ENCODE assay signal across 23 cellular contexts in the genomic region with DNA sequence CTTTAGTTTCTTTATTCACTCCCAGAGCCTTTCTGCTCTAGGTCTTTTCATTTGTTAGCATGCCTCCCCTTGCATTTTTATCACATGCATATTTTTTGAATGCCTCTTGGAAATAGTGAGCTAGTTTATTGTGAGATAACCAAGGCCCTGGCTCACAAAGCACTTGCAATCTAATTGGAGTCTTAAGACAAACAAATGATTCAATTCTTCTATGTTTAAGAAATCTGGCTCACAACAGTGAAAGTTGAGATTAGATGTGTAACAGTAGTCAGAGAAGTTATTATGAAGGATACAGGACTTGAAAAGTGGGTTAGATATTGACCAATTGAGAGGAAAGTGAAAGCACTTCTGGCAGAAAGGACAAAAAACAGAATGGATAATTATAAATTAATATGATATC.
DNase-seq lines count a peak whose midpoint lies in the region; ATAC-seq and TF ChIP-seq lines count a peak whose summit lies in the region.
"Had no signal": no experiment of that assay in that cellular context is flagged by ENCODE, and none has a peak within 500 bp of the region (broad histone marks: within the 10 kb centered on the region; RNA-seq: fewer than 3 reads in every experiment).

No MANE protein-coding gene starts in this region.

- H3K4me2 ChIP-seq in neuronal stem cell (ENCODE audit: insufficient read depth, low read length, poor library complexity, severe bottlenecking): no peak overlapping the region
- H3K4me2 ChIP-seq in PC-3 (ENCODE audit: low read length): no peak overlapping the region
- no peak overlapping the region for H3K4me2 ChIP-seq in hepatocyte

- peaks cover 2% of the 10 kb centered on the region for H3K79me1 ChIP-seq in neuronal stem cell (ENCODE audit: low read depth, low read length)

- CTCF ChIA-PET in activated CD4-positive, alpha-beta T cell treated with anti-CD3 and anti-CD28 coated beads, Interleukin-2, amount 10 ng/mL, durations not matched to agents 7 days and 5 days (lab: Charles Lee): no interaction called here
- CTCF ChIA-PET in PC-3 (lab: Charles Lee): no interaction called here

- H4K8ac ChIP-seq in neuronal stem cell (ENCODE audit: low read depth, low read length): no peak overlapping the region

- no TSS peak for BruUV-seq in PC-3 (replicated peaks; lab: Mats Ljungman, UMichigan)

- TF ChIP-seq CTCF in AG09319 (IDR thresholded peaks at IDR 0.05; ENCODE audit: low read depth, low read length) (no peak), fibroblast of mammary gland (conservative IDR thresholded peaks at IDR 0.05; ENCODE audit: control insufficient read depth, insufficient read depth, low read depth, low read length) (no peak), PC-3 (conservative IDR thresholded peaks at IDR 0.05; ENCODE audit: low read depth, low read length) (no peak), progenitor cell of endocrine pancreas (IDR thresholded peaks at IDR 0.05; ENCODE audit: unreplicated experiment) (no peak), hepatocyte (IDR thresholded peaks at IDR 0.05; ENCODE audit: poor library complexity) (no peak)

- H3K27ac ChIP-seq in neuronal stem cell (replicated peaks; ENCODE audit: low read length) (no peak overlapping the region), PC-3 (ENCODE audit: low read length) (no peak overlapping the region), hepatocyte (no peak overlapping the region)
- H3K27ac ChIP-seq: foreskin keratinocyte, vagina had no signal

- no peak overlapping the region for H2BK5ac ChIP-seq in neuronal stem cell (ENCODE audit: low read length)

- no peaks in the 10 kb centered on the region for H3K36me3 Mint-ChIP-seq in activated CD4-positive, alpha-beta T cell treated with anti-CD3 and anti-CD28 coated beads, Interleukin-2, amount 10 ng/mL, durations not matched to agents 7 days and 5 days (ENCODE audit: low read depth)
- H3K36me3 Mint-ChIP-seq in progenitor cell of endocrine pancreas (ENCODE audit: insufficient read depth): no peaks in the 10 kb centered on the region

- H3F3A ChIP-seq in PC-3 (ENCODE audit: low read length, unreplicated experiment): no peaks in the 10 kb centered on the region

- peaks cover 4% of the 10 kb centered on the region for H3K9me3 Mint-ChIP-seq in activated CD4-positive, alpha-beta T cell treated with anti-CD3 and anti-CD28 coated beads, Interleukin-2, amount 10 ng/mL, durations not matched to agents 7 days and 5 days
- peaks cover 13% of the 10 kb centered on the region for H3K9me3 Mint-ChIP-seq in progenitor cell of endocrine pancreas (ENCODE audit: low read depth)

- H3K79me2 ChIP-seq in PC-3 (ENCODE audit: low read length): no peaks in the 10 kb centered on the region
- H3K79me2 ChIP-seq in hepatocyte: no peaks in the 10 kb centered on the region

- ATAC-seq in PC-3: no peak
- ATAC-seq: foreskin keratinocyte; naive thymus-derived CD8-positive, alpha-beta T cell; stimulated activated naive CD8-positive, alpha-beta T cell treated with anti-CD3 and anti-CD28 coated beads, Interleukin-15, amount 100 ng/mL, for 72 hours had no signal

- H3K23ac ChIP-seq in neuronal stem cell (ENCODE audit: low read depth, low read length, poor library complexity): no peak overlapping the region

- H2BK15ac ChIP-seq in neuronal stem cell (ENCODE audit: low read length): no peak overlapping the region

- H2BK120ac ChIP-seq in neuronal stem cell (ENCODE audit: low read depth, low read length): no peak overlapping the region

- H3K27ac Mint-ChIP-seq in activated CD4-positive, alpha-beta T cell treated with anti-CD3 and anti-CD28 coated beads, Interleukin-2, amount 10 ng/mL, durations not matched to agents 7 days and 5 days: no peak overlapping the region
- H3K27ac Mint-ChIP-seq in progenitor cell of endocrine pancreas: no peak overlapping the region
- H3K27ac Mint-ChIP-seq: naive thymus-derived CD8-positive, alpha-beta T cell had no signal

- POLR2A ChIA-PET in activated CD4-positive, alpha-beta T cell treated with anti-CD3 and anti-CD28 coated beads, Interleukin-2, amount 10 ng/mL, durations not matched to agents 7 days and 5 days (lab: Charles Lee): no interaction called here
- POLR2A ChIA-PET in PC-3 (lab: Charles Lee; ENCODE audit: unreplicated experiment): interaction anchor here (0.6 kb wide), 1 partner anchor 277 kb away, joined by 3 read pairs; the partner anchor contains the start of gene CCN2

- intact Hi-C loops in PC-3 (cut with micrococcal nuclease): no loop called here

- no peaks in the 10 kb centered on the region for H3K27me3 ChIP-seq in neuronal stem cell (ENCODE audit: control insufficient read depth in 3 of 3, insufficient read depth in 3 of 3, low read depth in 1 of 3, low read length in 3 of 3)
- H3K27me3 ChIP-seq in PC-3 (ENCODE audit: low read length): no peaks in the 10 kb centered on the region
- no peaks in the 10 kb centered on the region for H3K27me3 ChIP-seq in hepatocyte
- H3K27me3 ChIP-seq: foreskin keratinocyte, vagina had no signal

- H3K14ac ChIP-seq in neuronal stem cell (ENCODE audit: low read length): no peak overlapping the region

- H3K36me3 ChIP-seq in neuronal stem cell (replicated peaks in 1 of 2; ENCODE audit: control insufficient read depth in 2 of 2, insufficient read depth in 2 of 2, low read length in 2 of 2) (no peaks in the 10 kb centered on the region), PC-3 (ENCODE audit: low read depth, low read length) (no peaks in the 10 kb centered on the region), hepatocyte (replicated peaks; ENCODE audit: insufficient read depth, low read depth) (no peaks in the 10 kb centered on the region)
- H3K36me3 ChIP-seq: vagina had no signal

- H3K9me2 ChIP-seq in PC-3 (replicated peaks; ENCODE audit: low read length): no peaks in the 10 kb centered on the region
- no peaks in the 10 kb centered on the region for H3K9me2 ChIP-seq in hepatocyte (replicated peaks; ENCODE audit: insufficient read depth)

- H3K4me3 ChIP-seq in fibroblast of mammary gland (ENCODE audit: control insufficient read depth, low read depth, low read length): no peak overlapping the region
- H3K4me3 ChIP-seq in neuronal stem cell (ENCODE audit: low read length in 2 of 2): no peak overlapping the region
- no peak overlapping the region for H3K4me3 ChIP-seq in PC-3 (ENCODE audit: low read length)
- H3K4me3 ChIP-seq in hepatocyte: no peak overlapping the region
- H3K4me3 ChIP-seq: lung, vagina had no signal

- no peak overlapping the region for H3K9ac ChIP-seq in neuronal stem cell (ENCODE audit: low read depth, low read length, poor library complexity)
- no peak overlapping the region for H3K9ac ChIP-seq in PC-3 (ENCODE audit: low read length)

- no peak overlapping the region for H4K91ac ChIP-seq in neuronal stem cell (ENCODE audit: low read depth, low read length, poor library complexity)

- no peaks in the 10 kb centered on the region for H3K27me3 Mint-ChIP-seq in activated CD4-positive, alpha-beta T cell treated with anti-CD3 and anti-CD28 coated beads, Interleukin-2, amount 10 ng/mL, durations not matched to agents 7 days and 5 days
- H3K27me3 Mint-ChIP-seq in progenitor cell of endocrine pancreas: no peaks in the 10 kb centered on the region
- H3K27me3 Mint-ChIP-seq: stimulated activated naive CD8-positive, alpha-beta T cell treated with anti-CD3 and anti-CD28 coated beads, Interleukin-15, amount 100 ng/mL, for 72 hours had no signal

- H2AFZ ChIP-seq in neuronal stem cell (ENCODE audit: low read length) (peak overlapping the region; percentile 39), PC-3 (ENCODE audit: low read length) (no peak overlapping the region), hepatocyte (no peak overlapping the region)

- no peak overlapping the region for H3K4ac ChIP-seq in neuronal stem cell (ENCODE audit: low read length)

- peak; percentile 75 for DNase-seq in AG09319 (ENCODE audit: extremely low read depth, low read depth)
- DNase-seq in RPMI7951 (ENCODE audit: low read depth): peak; percentile 6
- peak; percentile 33 for DNase-seq in fibroblast of mammary gland (ENCODE audit: low read depth)
- no peak for DNase-seq in neuronal stem cell (ENCODE audit: low spot score)
- DNase-seq in activated CD4-positive, alpha-beta T cell treated with anti-CD3 and anti-CD28 coated beads, Interleukin-2, amount 10 ng/mL, durations not matched to agents 7 days and 5 days: no peak
- DNase-seq in PC-3: no peak
- no peak for DNase-seq in progenitor cell of endocrine pancreas (ENCODE audit: low spot score, unreplicated experiment)
- no peak for DNase-seq in hepatocyte (ENCODE audit: low spot score)
- DNase-seq: ACHN; activated CD4-positive, alpha-beta T cell treated with anti-CD3 and anti-CD28 coated beads for 48 hours; activated naive CD4-positive, alpha-beta T cell treated with Interleukin-2 at 50 U/mL for 16 hours; Caco-2; foreskin keratinocyte; GDM1; H7; Karpas-422; naive thymus-derived CD8-positive, alpha-beta T cell; NCI-H1417 treated with DMSO at 0.1 percent for 48 hours; NCI-H345; SHP77; stimulated activated naive CD8-positive, alpha-beta T cell treated with anti-CD3 and anti-CD28 coated beads, Interleukin-15, amount 100 ng/mL, for 72 hours had no signal

- H3K9me3 ChIP-seq in neuronal stem cell (replicated peaks in 1 of 2; ENCODE audit: control insufficient read depth in 2 of 2, insufficient read depth in 1 of 2, low read depth in 1 of 2, low read length in 2 of 2) (peaks cover 0 to 11% of the 10 kb centered on the region in 2 donors), PC-3 (ENCODE audit: low read length) (no peaks in the 10 kb centered on the region), hepatocyte (ENCODE audit: low read depth) (no peaks in the 10 kb centered on the region)
- H3K9me3 ChIP-seq: Caco-2, vagina had no signal

- no peak overlapping the region for H3K4me3 Mint-ChIP-seq in activated CD4-positive, alpha-beta T cell treated with anti-CD3 and anti-CD28 coated beads, Interleukin-2, amount 10 ng/mL, durations not matched to agents 7 days and 5 days
- no peak overlapping the region for H3K4me3 Mint-ChIP-seq in progenitor cell of endocrine pancreas (ENCODE audit: low read depth)
- H3K4me3 Mint-ChIP-seq: naive thymus-derived CD8-positive, alpha-beta T cell; stimulated activated naive CD8-positive, alpha-beta T cell treated with anti-CD3 and anti-CD28 coated beads, Interleukin-15, amount 100 ng/mL, for 72 hours had no signal

- no peaks in the 10 kb centered on the region for H3K4me1 Mint-ChIP-seq in activated CD4-positive, alpha-beta T cell treated with anti-CD3 and anti-CD28 coated beads, Interleukin-2, amount 10 ng/mL, durations not matched to agents 7 days and 5 days
- H3K4me1 Mint-ChIP-seq in progenitor cell of endocrine pancreas (ENCODE audit: low read depth): peaks cover 5% of the 10 kb centered on the region
- H3K4me1 Mint-ChIP-seq: naive thymus-derived CD8-positive, alpha-beta T cell; stimulated activated naive CD8-positive, alpha-beta T cell treated with anti-CD3 and anti-CD28 coated beads, Interleukin-15, amount 100 ng/mL, for 72 hours had no signal

- no peak overlapping the region for H2BK12ac ChIP-seq in neuronal stem cell (ENCODE audit: low read length)

- peaks cover 1 to 9% of the 10 kb centered on the region in 2 donors for H3K4me1 ChIP-seq in neuronal stem cell (ENCODE audit: control insufficient read depth in 2 of 2, insufficient read depth in 1 of 2, low read depth in 1 of 2, low read length in 2 of 2)
- no peaks in the 10 kb centered on the region for H3K4me1 ChIP-seq in PC-3 (ENCODE audit: insufficient read depth, low read length)
- H3K4me1 ChIP-seq in hepatocyte (ENCODE audit: insufficient read depth): no peaks in the 10 kb centered on the region
- H3K4me1 ChIP-seq: Caco-2, foreskin keratinocyte had no signal

- H4K20me1 ChIP-seq in PC-3 (ENCODE audit: low read length) (no peaks in the 10 kb centered on the region), hepatocyte (ENCODE audit: insufficient read depth, poor library complexity, severe bottlenecking) (no peaks in the 10 kb centered on the region)

- H2AK5ac ChIP-seq in neuronal stem cell (ENCODE audit: low read depth, low read length): no peak overlapping the region

- no peak overlapping the region for H3K18ac ChIP-seq in neuronal stem cell (ENCODE audit: low read length)

Comparison
In these comparisons a context has a peak if more than half of its experiments do, and no peak if none do; other contexts are left out.
1. DNase-seq: peak in AG09319 (single experiment), RPMI7951 (single experiment) and fibroblast of mammary gland (single experiment); none in neuronal stem cell (single experiment), activated CD4-positive, alpha-beta T cell treated with anti-CD3 and anti-CD28 coated beads, Interleukin-2, amount 10 ng/mL, durations not matched to agents 7 days and 5 days (single experiment), PC-3 (single experiment), progenitor cell of endocrine pancreas (single experiment) and hepatocyte (single experiment).